ENCODE assay signal across 1 cellular context in the genomic region with DNA sequence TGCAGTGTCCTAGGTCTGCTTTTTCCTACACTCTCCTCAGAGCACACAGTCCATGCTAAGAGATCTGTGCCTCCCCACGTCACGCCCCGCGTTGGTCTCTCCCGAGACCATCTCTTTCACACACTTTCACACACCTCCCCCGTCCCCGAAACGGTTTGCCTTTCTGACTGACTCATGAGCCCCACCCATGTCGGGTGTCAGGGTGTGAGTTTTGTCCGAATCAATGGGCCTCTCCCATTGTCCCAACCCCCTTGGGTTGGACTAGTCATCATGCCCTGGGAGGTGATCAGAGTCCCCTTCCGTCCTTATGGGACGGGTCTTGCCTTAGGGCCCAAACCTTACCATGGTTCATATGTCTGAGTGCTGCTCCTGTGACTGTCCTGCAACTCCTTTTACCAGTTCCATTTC.
TF ChIP-seq lines count a peak whose summit lies in the region.

No MANE protein-coding gene starts in this region.

TF ChIP-seq in K562, 482 proteins besides CTCF, POLR2A, EP300 and RAD21 (continued from another document):
- TF ChIP-seq, protein P1, sequence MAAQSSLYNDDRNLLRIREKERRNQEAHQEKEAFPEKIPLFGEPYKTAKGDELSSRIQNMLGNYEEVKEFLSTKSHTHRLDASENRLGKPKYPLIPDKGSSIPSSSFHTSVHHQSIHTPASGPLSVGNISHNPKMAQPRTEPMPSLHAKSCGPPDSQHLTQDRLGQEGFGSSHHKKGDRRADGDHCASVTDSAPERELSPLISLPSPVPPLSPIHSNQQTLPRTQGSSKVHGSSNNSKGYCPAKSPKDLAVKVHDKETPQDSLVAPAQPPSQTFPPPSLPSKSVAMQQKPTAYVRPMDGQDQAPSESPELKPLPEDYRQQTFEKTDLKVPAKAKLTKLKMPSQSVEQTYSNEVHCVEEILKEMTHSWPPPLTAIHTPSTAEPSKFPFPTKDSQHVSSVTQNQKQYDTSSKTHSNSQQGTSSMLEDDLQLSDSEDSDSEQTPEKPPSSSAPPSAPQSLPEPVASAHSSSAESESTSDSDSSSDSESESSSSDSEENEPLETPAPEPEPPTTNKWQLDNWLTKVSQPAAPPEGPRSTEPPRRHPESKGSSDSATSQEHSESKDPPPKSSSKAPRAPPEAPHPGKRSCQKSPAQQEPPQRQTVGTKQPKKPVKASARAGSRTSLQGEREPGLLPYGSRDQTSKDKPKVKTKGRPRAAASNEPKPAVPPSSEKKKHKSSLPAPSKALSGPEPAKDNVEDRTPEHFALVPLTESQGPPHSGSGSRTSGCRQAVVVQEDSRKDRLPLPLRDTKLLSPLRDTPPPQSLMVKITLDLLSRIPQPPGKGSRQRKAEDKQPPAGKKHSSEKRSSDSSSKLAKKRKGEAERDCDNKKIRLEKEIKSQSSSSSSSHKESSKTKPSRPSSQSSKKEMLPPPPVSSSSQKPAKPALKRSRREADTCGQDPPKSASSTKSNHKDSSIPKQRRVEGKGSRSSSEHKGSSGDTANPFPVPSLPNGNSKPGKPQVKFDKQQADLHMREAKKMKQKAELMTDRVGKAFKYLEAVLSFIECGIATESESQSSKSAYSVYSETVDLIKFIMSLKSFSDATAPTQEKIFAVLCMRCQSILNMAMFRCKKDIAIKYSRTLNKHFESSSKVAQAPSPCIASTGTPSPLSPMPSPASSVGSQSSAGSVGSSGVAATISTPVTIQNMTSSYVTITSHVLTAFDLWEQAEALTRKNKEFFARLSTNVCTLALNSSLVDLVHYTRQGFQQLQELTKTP (IDR thresholded peaks at IDR 0.05; ENCODE audit: low read depth in 1 of 2, partially characterized antibody in 2 of 2): peak in 1 of 2 experiments; percentile 33
- TF ChIP-seq POLR2H (tag; IDR thresholded peaks at IDR 0.05; ENCODE audit: low read depth): peak; percentile 37; the same call in 1 of the 2 replicates
- TF ChIP-seq ZBTB7A (IDR thresholded peaks at IDR 0.05; ENCODE audit: borderline replicate concordance, control insufficient read depth, low read depth, low read length): no peak
- TF ChIP-seq, protein P2, sequence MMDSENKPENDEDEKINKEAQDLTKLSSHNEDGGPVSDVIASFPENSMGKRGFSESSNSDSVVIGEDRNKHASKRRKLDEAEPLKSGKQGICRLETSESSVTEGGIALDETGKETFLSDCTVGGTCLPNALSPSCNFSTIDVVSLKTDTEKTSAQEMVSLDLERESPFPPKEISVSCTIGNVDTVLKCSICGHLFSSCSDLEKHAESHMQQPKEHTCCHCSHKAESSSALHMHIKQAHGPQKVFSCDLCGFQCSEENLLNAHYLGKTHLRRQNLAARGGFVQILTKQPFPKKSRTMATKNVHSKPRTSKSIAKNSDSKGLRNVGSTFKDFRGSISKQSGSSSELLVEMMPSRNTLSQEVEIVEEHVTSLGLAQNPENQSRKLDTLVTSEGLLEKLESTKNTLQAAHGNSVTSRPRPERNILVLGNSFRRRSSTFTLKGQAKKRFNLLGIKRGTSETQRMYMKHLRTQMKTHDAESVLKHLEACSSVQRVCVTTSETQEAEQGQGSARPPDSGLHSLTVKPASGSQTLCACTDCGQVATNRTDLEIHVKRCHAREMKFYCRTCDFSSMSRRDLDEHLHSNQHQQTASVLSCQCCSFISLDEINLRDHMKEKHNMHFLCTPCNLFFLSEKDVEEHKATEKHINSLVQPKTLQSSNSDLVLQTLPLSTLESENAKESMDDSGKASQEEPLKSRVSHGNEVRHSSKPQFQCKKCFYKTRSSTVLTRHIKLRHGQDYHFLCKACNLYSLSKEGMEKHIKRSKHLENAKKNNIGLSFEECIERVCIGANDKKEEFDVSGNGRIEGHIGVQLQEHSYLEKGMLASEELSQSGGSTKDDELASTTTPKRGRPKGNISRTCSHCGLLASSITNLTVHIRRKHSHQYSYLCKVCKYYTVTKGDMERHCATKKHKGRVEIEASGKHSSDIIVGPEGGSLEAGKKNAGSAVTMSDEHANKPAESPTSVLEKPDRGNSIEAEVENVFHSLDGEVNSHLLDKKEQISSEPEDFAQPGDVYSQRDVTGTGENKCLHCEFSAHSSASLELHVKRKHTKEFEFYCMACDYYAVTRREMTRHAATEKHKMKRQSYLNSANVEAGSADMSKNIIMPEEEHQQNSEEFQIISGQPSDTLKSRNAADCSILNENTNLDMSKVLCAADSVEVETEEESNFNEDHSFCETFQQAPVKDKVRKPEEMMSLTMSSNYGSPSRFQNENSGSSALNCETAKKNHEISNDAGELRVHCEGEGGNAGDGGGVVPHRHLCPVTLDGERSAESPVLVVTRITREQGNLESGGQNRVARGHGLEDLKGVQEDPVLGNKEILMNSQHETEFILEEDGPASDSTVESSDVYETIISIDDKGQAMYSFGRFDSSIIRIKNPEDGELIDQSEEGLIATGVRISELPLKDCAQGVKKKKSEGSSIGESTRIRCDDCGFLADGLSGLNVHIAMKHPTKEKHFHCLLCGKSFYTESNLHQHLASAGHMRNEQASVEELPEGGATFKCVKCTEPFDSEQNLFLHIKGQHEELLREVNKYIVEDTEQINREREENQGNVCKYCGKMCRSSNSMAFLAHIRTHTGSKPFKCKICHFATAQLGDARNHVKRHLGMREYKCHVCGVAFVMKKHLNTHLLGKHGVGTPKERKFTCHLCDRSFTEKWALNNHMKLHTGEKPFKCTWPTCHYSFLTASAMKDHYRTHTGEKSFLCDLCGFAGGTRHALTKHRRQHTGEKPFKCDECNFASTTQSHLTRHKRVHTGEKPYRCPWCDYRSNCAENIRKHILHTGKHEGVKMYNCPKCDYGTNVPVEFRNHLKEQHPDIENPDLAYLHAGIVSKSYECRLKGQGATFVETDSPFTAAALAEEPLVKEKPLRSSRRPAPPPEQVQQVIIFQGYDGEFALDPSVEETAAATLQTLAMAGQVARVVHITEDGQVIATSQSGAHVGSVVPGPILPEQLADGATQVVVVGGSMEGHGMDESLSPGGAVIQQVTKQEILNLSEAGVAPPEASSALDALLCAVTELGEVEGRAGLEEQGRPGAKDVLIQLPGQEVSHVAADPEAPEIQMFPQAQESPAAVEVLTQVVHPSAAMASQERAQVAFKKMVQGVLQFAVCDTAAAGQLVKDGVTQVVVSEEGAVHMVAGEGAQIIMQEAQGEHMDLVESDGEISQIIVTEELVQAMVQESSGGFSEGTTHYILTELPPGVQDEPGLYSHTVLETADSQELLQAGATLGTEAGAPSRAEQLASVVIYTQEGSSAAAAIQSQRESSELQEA (IDR thresholded peaks at IDR 0.05; ENCODE audit: low read depth): no peak
